In genomic region chr9:133406480-133407307, GRCh38 we compare ENCODE assay signal across 8 cellular contexts. TPM values are rescaled to one million over a fixed set of nuclear protein-coding genes. Genes with fewer than 3 reads are reported as not detected.
DNase-seq lines count a peak whose midpoint lies in the region; ATAC-seq and TF ChIP-seq lines count a peak whose summit lies in the region.

No MANE protein-coding gene starts in this region.

- H3K4me3 ChIP-seq in HFF-Myc (replicated peaks; ENCODE audit: low read depth, low read length) (no peak overlapping the region), breast epithelium (no peak overlapping the region), kidney epithelial cell (ENCODE audit: low read depth, low read length) (no peak overlapping the region)

- H3K27me3 ChIP-seq in breast epithelium: no peaks in the 10 kb centered on the region
- no peaks in the 10 kb centered on the region for H3K27me3 ChIP-seq in kidney epithelial cell (ENCODE audit: control insufficient read depth, insufficient read depth, low read length)

- H3K9me3 ChIP-seq in breast epithelium: no peaks in the 10 kb centered on the region

- H3K4me1 Mint-ChIP-seq in Calu3 (ENCODE audit: low read depth, unreplicated experiment): no peaks in the 10 kb centered on the region

- ATAC-seq in activated CD4-positive, CD25-positive, alpha-beta regulatory T cell treated with anti-CD3 and anti-CD28 coated beads, Interleukin-2, amount 50 U/mL, for 24 hours: peak; percentile 94 to 96
- no peak for ATAC-seq in GM18511 (IDR thresholded peaks at IDR 0.05; ENCODE audit: unreplicated experiment)

- CTCF ChIA-PET in Calu3 (lab: Charles Lee): no interaction called here

- peaks cover 27% of the 10 kb centered on the region for H3K36me3 Mint-ChIP-seq in Calu3 (ENCODE audit: insufficient read depth, unreplicated experiment)

- no peaks in the 10 kb centered on the region for H3K9me3 Mint-ChIP-seq in Calu3 (ENCODE audit: low read depth, unreplicated experiment)

- peaks cover 11% of the 10 kb centered on the region for H3K36me3 ChIP-seq in breast epithelium
- H3K36me3 ChIP-seq in kidney epithelial cell (ENCODE audit: control insufficient read depth, insufficient read depth, low read length): peaks cover 5% of the 10 kb centered on the region

- H3K27ac ChIP-seq in breast epithelium: no peak overlapping the region

- no peak for TF ChIP-seq POLR2A in breast epithelium (IDR thresholded peaks at IDR 0.05)

- H3K27me3 Mint-ChIP-seq in Calu3 (ENCODE audit: unreplicated experiment): no peaks in the 10 kb centered on the region

- H3K4me1 ChIP-seq in breast epithelium: no peaks in the 10 kb centered on the region

- DNase-seq in Calu3 (peak; percentile 74), HFF-Myc (ENCODE audit: extremely low read depth, low read depth) (peak; percentile 52), NCI-H2227 (lab: John Stamatoyannopoulos, UW; ENCODE audit: unreplicated experiment) (peak; percentile 75), breast epithelium (ENCODE audit: low spot score in 2 of 2) (peak; percentile 57 to 79), kidney epithelial cell (ENCODE audit: low read depth) (no peak)
- peak; percentile 70 to 72 for DNase-seq in stimulated activated CD4-positive, alpha-beta T cell treated with anti-CD3 and anti-CD28 coated beads, Interleukin-1b, Interleukin-23, amount 100 ng/mL, for 4 hours (ENCODE audit: low read depth in 2 of 2)

- intact Hi-C loops in Calu3 (cut with micrococcal nuclease; ENCODE audit: unreplicated experiment) (loop anchor here (10.0 kb wide), 1 partner anchor 62 kb away; the partner anchor contains the start of genes MED22 and RPL7A), breast epithelium (cut with DNase I; ENCODE audit: low total_unique reads) (loop anchor here (10.0 kb wide), 1 partner anchor 78 kb away; no protein-coding TSS in a partner anchor)

- H3K27ac Mint-ChIP-seq in Calu3 (ENCODE audit: unreplicated experiment): no peak overlapping the region

- BruUV-seq in Calu3 (replicated peaks; lab: Mats Ljungman, UMichigan): no TSS peak

- no peak for TF ChIP-seq CTCF in Calu3 (IDR thresholded peaks at IDR 0.05; ENCODE audit: unreplicated experiment)
- peak; percentile 96 for TF ChIP-seq CTCF in HFF-Myc (IDR thresholded peaks at IDR 0.05; ENCODE audit: low read depth, low read length, missing control alignments)
- peak; percentile 70 to 81 (median 80) for TF ChIP-seq CTCF in breast epithelium (IDR thresholded peaks at IDR 0.05)
- peak; percentile 93 for TF ChIP-seq CTCF in kidney epithelial cell (IDR thresholded peaks at IDR 0.05; ENCODE audit: insufficient read depth, low read length, poor library complexity, severe bottlenecking)

- H3K4me3 Mint-ChIP-seq in Calu3 (ENCODE audit: low read depth, unreplicated experiment): no peak overlapping the region

RNA-seq across cellular contexts. Expression of gene REXO4, which starts 11.1 kb away (rescaled TPM):
- 23.4 and 25.8 TPM in 2 replicates for total RNA-seq in Calu3 (2022)
- 10 to 100 TPM; 14.2 to 20.5 (median 18.7) TPM for total RNA-seq in breast epithelium
- total RNA-seq in kidney epithelial cell: 21.9 and 23.1 TPM in 2 replicates

RNA-seq across cellular contexts. Expression of gene ADAMTS13, which starts 15.5 kb away (rescaled TPM):
- total RNA-seq in Calu3 (2022) (4.7 and 5.8 TPM in 2 replicates), breast epithelium (1 to 10 TPM in 1 of 3 donors, under 1 TPM in 2; 0.88 to 2.9 (median 0.96) TPM), kidney epithelial cell (2.0 and 2.4 TPM in 2 replicates)

RNA-seq across cellular contexts. Expression of gene STKLD1, which starts 30.5 kb away (rescaled TPM):
- total RNA-seq in Calu3 (2022) (0.71 and 0.94 TPM in 2 replicates), breast epithelium (1 to 10 TPM in 1 of 3 donors, under 1 TPM in 2; 0.59 to 3.9 (median 0.96) TPM), kidney epithelial cell (0.27 TPM in 1 of 2 replicates, not detected in the other)

RNA-seq across cellular contexts. Expression of gene SURF4, which starts 30.8 kb away (rescaled TPM):
- total RNA-seq in Calu3 (2022) (128 and 129 TPM in 2 replicates), breast epithelium (100 to 1,000 TPM; 109 to 164 (median 133) TPM), kidney epithelial cell (188 and 198 TPM in 2 replicates)

RNA-seq across cellular contexts. Expression of gene SURF2, which starts 50.3 kb away (rescaled TPM):
- total RNA-seq in Calu3 (2022): 20.6 and 22.9 TPM in 2 replicates
- 10 to 100 TPM; 16.7 to 25.9 (median 25.2) TPM for total RNA-seq in breast epithelium
- total RNA-seq in kidney epithelial cell: 38.7 and 51.5 TPM in 2 replicates
